7 cellular contexts compared by ENCODE assay signal in genomic region chr7:55065511-55066229, GRCh38. TPM values are rescaled to one million over a fixed set of nuclear protein-coding genes. Genes with fewer than 3 reads are reported as not detected.
DNase-seq lines count a peak whose midpoint lies in the region; ATAC-seq and TF ChIP-seq lines count a peak whose summit lies in the region.

No MANE protein-coding gene starts in this region.

- H3K79me2 ChIP-seq in HCT116 (ENCODE audit: insufficient read depth, low read length), result peaks cover 74% of the 10 kb centered on the region

- H4K20me1 ChIP-seq in HCT116 (ENCODE audit: insufficient read depth), result no peaks in the 10 kb centered on the region

- H3K9me3 ChIP-seq in HCT116 (ENCODE audit: control insufficient read depth in 1 of 2, insufficient read depth in 1 of 2, low read depth in 1 of 2, low read length in 2 of 2) (no peaks in the 10 kb centered on the region), transverse colon (no peaks in the 10 kb centered on the region)

- intact Hi-C loops in HCT116 (cut with micrococcal nuclease), result loop anchor here (2.0 to 5.0 kb wide), 3 partner anchors 67 to 293 kb away; no protein-coding TSS in a partner anchor
- intact Hi-C loops in transverse colon (cut with DNase I; ENCODE audit: low total_unique reads), result no loop called here

- no peaks in the 10 kb centered on the region for H3K9me3 Mint-ChIP-seq in activated T-helper 17 cell treated with anti-CD3 and anti-CD28 coated beads, Interleukin-2, amount 50 U/mL, for 72 hours

- peak overlapping the region; percentile 75 for H3K4me2 ChIP-seq in HCT116 (ENCODE audit: low read length)

- DNase-seq in HCT116 (ENCODE audit: low read depth, low spot score) (peak; percentile 83), islet precursor cell (peak; percentile 85), transverse colon (no peak), putamen (ENCODE audit: low spot score) (no peak), DMS 273 treated with DMSO at 0.1 percent for 48 hours (lab: John Stamatoyannopoulos, UW) (no peak)
- DNase-seq in stimulated activated CD4-positive, alpha-beta T cell treated with anti-CD3 and anti-CD28 coated beads, Interleukin-4, amount 100 ng/mL, for 24 hours, result no peak

- H3K4me1 Mint-ChIP-seq in activated T-helper 17 cell treated with anti-CD3 and anti-CD28 coated beads, Interleukin-2, amount 50 U/mL, for 72 hours, result no peaks in the 10 kb centered on the region

- in situ Hi-C loops in transverse colon (cut with MboI; ENCODE audit: low pct_ligation_motif_present in 1 of 4, low pct_unique_long_range_greater_than_20kb in 1 of 4, low sequenced_read_pairs in 3 of 4), result loop anchor here in 1 of 4 donors (25.0 kb wide), 1 partner anchor 103 kb away; no protein-coding TSS in a partner anchor

- H3K27me3 ChIP-seq in HCT116 (ENCODE audit: insufficient read depth, low read length), result no peaks in the 10 kb centered on the region
- H3K27me3 ChIP-seq in transverse colon, result no peaks in the 10 kb centered on the region

- POLR2A ChIA-PET in HCT116 (lab: Charles Lee), result interaction anchor here (0.8 to 1.4 kb wide), 4 partner anchors 10 to 67 kb away, joined by 3 to 5 read pairs (median 4); no protein-coding TSS in a partner anchor

- H3K4me3 ChIP-seq in HCT116 (replicated peaks in 1 of 2; ENCODE audit: low read depth in 1 of 2, low read length in 2 of 2) (peak overlapping the region; percentile 8 to 43), transverse colon (no peak overlapping the region)

- 52 to 58% methylated on average over 6 to 10 of the region's 10 CpGs for WGBS in transverse colon (ENCODE audit: low coverage in 1 of 2), 2 donors

- TF ChIP-seq RAD21 in HCT116 (IDR thresholded peaks at IDR 0.05; ENCODE audit: low read depth), result 0 out of 2 replicates have a peak, but pooled peaks have one; percentile 19

- peaks cover 37% of the 10 kb centered on the region for H3K27me3 Mint-ChIP-seq in activated T-helper 17 cell treated with anti-CD3 and anti-CD28 coated beads, Interleukin-2, amount 50 U/mL, for 72 hours

- no peak for TF ChIP-seq EP300 in transverse colon (IDR thresholded peaks at IDR 0.05; ENCODE audit: low read depth)

- ATAC-seq in HCT116, result peak; percentile 77
- peak; percentile 67 for ATAC-seq in activated T-helper 17 cell treated with anti-CD3 and anti-CD28 coated beads, Interleukin-2, amount 50 U/mL, for 72 hours (replicated peaks)

- RAD21 ChIA-PET in HCT116 (lab: Charles Lee; ENCODE audit: low non-redundant PET in 1 of 2, low total read pairs in 2 of 2, uncharacterized antibody in 2 of 2, unreplicated experiment in 2 of 2), result no interaction called here

- TF ChIP-seq POLR2A in HCT116 (IDR thresholded peaks at IDR 0.05; ENCODE audit: borderline replicate concordance, extremely low read depth, insufficient read depth, insufficient read length), result no peak
- no peak for TF ChIP-seq POLR2A in transverse colon (IDR thresholded peaks at IDR 0.05)

- no peaks in the 10 kb centered on the region for H3K36me3 Mint-ChIP-seq in activated T-helper 17 cell treated with anti-CD3 and anti-CD28 coated beads, Interleukin-2, amount 50 U/mL, for 72 hours (ENCODE audit: low read depth)

- H3K27ac Mint-ChIP-seq in activated T-helper 17 cell treated with anti-CD3 and anti-CD28 coated beads, Interleukin-2, amount 50 U/mL, for 72 hours, result no peak overlapping the region

- H3K36me3 ChIP-seq in HCT116 (ENCODE audit: control insufficient read depth in 1 of 2, insufficient read depth in 2 of 2, low read length in 2 of 2) (no peaks in the 10 kb centered on the region; a peak in 1 of 4 replicates), transverse colon (no peaks in the 10 kb centered on the region)

- CTCF ChIA-PET in HCT116 (lab: Charles Lee), result interaction anchor here (1.0 kb wide), 2 partner anchors 190 to 226 kb away, joined by 5 read pairs; no protein-coding TSS in a partner anchor

- H3K27ac ChIP-seq in HCT116 (ENCODE audit: low read depth, low read length) (peak overlapping the region; percentile 70), transverse colon (peak overlapping the region; percentile 73 to 82 (median 77))

- peak overlapping the region; percentile 60 for H3K9ac ChIP-seq in HCT116 (ENCODE audit: low read length)

- peaks cover 33 to 83% of the 10 kb centered on the region in 2 experiments for H3K4me1 ChIP-seq in HCT116 (ENCODE audit: control insufficient read depth in 1 of 2, insufficient read depth in 2 of 2, low read length in 2 of 2)
- H3K4me1 ChIP-seq in transverse colon, result peaks cover 22 to 32% (median 24%) of the 10 kb centered on the region in 4 donors

- no peak overlapping the region for H3K4me3 Mint-ChIP-seq in activated T-helper 17 cell treated with anti-CD3 and anti-CD28 coated beads, Interleukin-2, amount 50 U/mL, for 72 hours

- TF ChIP-seq CTCF in HCT116 (IDR thresholded peaks at IDR 0.05 in 2 of 3, conservative IDR thresholded peaks at IDR 0.05 in 1 of 3; ENCODE audit: borderline replicate concordance in 1 of 3, insufficient read depth in 1 of 3, low read depth in 2 of 3, low read length in 2 of 3), result no peak
- no peak for TF ChIP-seq CTCF in transverse colon (IDR thresholded peaks at IDR 0.05)

- no peaks in the 10 kb centered on the region for H3K9me2 ChIP-seq in HCT116 (ENCODE audit: insufficient read depth)

- BruUV-seq in HCT116 (replicated peaks; lab: Mats Ljungman, UMichigan), result no TSS peak

- H2AFZ ChIP-seq in HCT116 (ENCODE audit: low read depth, low read length, poor library complexity, severe bottlenecking), result no peak overlapping the region

TF ChIP-seq in HCT116, 20 proteins besides CTCF, POLR2A, EP300 and RAD21:
- TF ChIP-seq EZH2phosphoT487 (IDR thresholded peaks at IDR 0.05; ENCODE audit: borderline replicate concordance) (no peak), MAX (IDR thresholded peaks at IDR 0.05) (peak; percentile 62), CEBPB (IDR thresholded peaks at IDR 0.05; ENCODE audit: low read depth) (peak; percentile 36; the same call in 1 of the 2 replicates), CBX3 (IDR thresholded peaks at IDR 0.05; ENCODE audit: low read depth) (no peak), FOSL1 (IDR thresholded peaks at IDR 0.05; ENCODE audit: low read depth) (peak; percentile 92), JUND (IDR thresholded peaks at IDR 0.05) (peak; percentile 86), REST (IDR thresholded peaks at IDR 0.05; ENCODE audit: low read depth) (no peak), SIN3A (IDR thresholded peaks at IDR 0.05; ENCODE audit: low read depth) (peak; percentile 72), SP1 (IDR thresholded peaks at IDR 0.05; ENCODE audit: low read depth) (peak; percentile 63), YY1 (IDR thresholded peaks at IDR 0.05; ENCODE audit: extremely low read depth, insufficient replicate concordance, low read depth, low read length) (peak; percentile 37), POLR2AphosphoS5 (IDR thresholded peaks at IDR 0.05; ENCODE audit: low read depth, low read length) (peak; percentile 23; the same call in 1 of the 2 replicates)
- TF ChIP-seq, protein P1, sequence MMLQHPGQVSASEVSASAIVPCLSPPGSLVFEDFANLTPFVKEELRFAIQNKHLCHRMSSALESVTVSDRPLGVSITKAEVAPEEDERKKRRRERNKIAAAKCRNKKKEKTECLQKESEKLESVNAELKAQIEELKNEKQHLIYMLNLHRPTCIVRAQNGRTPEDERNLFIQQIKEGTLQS (IDR thresholded peaks at IDR 0.05), result peak; percentile 69
- TF ChIP-seq, protein P2, sequence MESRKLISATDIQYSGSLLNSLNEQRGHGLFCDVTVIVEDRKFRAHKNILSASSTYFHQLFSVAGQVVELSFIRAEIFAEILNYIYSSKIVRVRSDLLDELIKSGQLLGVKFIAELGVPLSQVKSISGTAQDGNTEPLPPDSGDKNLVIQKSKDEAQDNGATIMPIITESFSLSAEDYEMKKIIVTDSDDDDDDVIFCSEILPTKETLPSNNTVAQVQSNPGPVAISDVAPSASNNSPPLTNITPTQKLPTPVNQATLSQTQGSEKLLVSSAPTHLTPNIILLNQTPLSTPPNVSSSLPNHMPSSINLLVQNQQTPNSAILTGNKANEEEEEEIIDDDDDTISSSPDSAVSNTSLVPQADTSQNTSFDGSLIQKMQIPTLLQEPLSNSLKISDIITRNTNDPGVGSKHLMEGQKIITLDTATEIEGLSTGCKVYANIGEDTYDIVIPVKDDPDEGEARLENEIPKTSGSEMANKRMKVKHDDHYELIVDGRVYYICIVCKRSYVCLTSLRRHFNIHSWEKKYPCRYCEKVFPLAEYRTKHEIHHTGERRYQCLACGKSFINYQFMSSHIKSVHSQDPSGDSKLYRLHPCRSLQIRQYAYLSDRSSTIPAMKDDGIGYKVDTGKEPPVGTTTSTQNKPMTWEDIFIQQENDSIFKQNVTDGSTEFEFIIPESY (IDR thresholded peaks at IDR 0.05; ENCODE audit: extremely low read depth, insufficient replicate concordance, low read length), result no peak

RNA-seq across cellular contexts. Expression of gene EGFR, which starts 46.9 kb away (rescaled TPM):
- 71.5 TPM for total RNA-seq in HCT116 (2021; ENCODE audit: unreplicated experiment)
- polyA plus RNA-seq in HCT116 (2012), result 27.5 and 28.7 TPM in 2 replicates
- total RNA-seq in activated T-helper 17 cell treated with anti-CD3 and anti-CD28 coated beads, Interleukin-2, amount 50 U/mL, for 72 hours, result under 1 TPM in 1 of 2 donors, not detected in 1; 0.02 TPM
- 10 to 100 TPM; 40.0 to 85.7 (median 72.9) TPM for total RNA-seq in transverse colon

Comparison
In these comparisons a context has a peak if more than half of its experiments do, and no peak if none do; other contexts are left out.
1. DNase-seq: peak in HCT116 (single experiment) and islet precursor cell (single experiment); none in transverse colon (single experiment), stimulated activated CD4-positive, alpha-beta T cell treated with anti-CD3 and anti-CD28 coated beads, Interleukin-4, amount 100 ng/mL, for 24 hours (single experiment), putamen (single experiment) and DMS 273 treated with DMSO at 0.1 percent for 48 hours (single experiment).
2. H3K4me3 ChIP-seq: peak in HCT116 (2 of 2); none in transverse colon (0 of 4).
3. RNA of gene EGFR, which starts 46.9 kb away (total RNA-seq): 40.0 to 85.7 TPM in transverse colon and 71.5 TPM in HCT116 (single experiment); 0.02 TPM in activated T-helper 17 cell treated with anti-CD3 and anti-CD28 coated beads, Interleukin-2, amount 50 U/mL, for 72 hours; every median in the first group is over 10 times any median in the second.